Comparison of ENCODE assay signal across 19 cellular contexts in the genomic region with DNA sequence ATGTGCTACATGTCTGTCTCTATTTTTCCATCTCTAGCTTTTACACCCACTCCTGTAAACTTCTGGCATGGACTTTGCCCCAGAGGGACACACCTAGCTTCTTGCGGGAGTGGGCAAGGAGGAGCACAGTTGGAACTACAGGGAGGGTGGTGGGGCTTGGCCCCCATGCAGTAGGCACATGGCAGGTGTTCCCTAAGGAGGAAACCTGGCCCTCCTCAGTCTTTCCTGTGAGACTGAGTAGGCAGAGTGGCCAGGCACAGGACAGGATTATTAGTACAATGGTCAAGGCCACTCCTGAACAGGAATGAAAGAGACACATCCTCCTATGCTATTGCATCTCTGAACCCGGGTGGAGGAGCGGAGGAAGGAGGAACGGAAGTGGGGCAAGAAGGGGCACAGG. TPM values are rescaled to one million over a fixed set of nuclear protein-coding genes. Genes with fewer than 3 reads are reported as not detected.
A peak's percentile ranks its signal among the peaks of the same experiment; 100 is the strongest.
DNase-seq lines count a peak whose midpoint lies in the region; ATAC-seq, FAIRE-seq and TF ChIP-seq lines count a peak whose summit lies in the region.
"Had no signal": no experiment of that assay in that cellular context is flagged by ENCODE, and none has a peak within 500 bp of the region (broad histone marks: within the 10 kb centered on the region; RNA-seq: fewer than 3 reads in every experiment).

No MANE protein-coding gene starts in this region.

- peak; percentile 69 for ATAC-seq in HepG2
- no peak for ATAC-seq in right lobe of liver
- ATAC-seq in activated T-helper 17 cell treated with anti-CD3 and anti-CD28 coated beads, Interleukin-2, amount 50 U/mL, for 72 hours (replicated peaks), result no peak
- ATAC-seq in pancreas, result no peak

- H2AFZ ChIP-seq in HepG2 (ENCODE audit: low read length), result no peak overlapping the region
- H2AFZ ChIP-seq: GM23248 had no signal

- no peak for TF ChIP-seq POLR2A in HepG2 (IDR thresholded peaks at IDR 0.05; ENCODE audit: insufficient read depth in 1 of 2, low read depth in 2 of 2, low read length in 2 of 2)
- TF ChIP-seq POLR2A in right lobe of liver (IDR thresholded peaks at IDR 0.05), result no peak
- no peak for TF ChIP-seq POLR2A in erythroblast (IDR thresholded peaks at IDR 0.05; ENCODE audit: low read length)

- H3K27me3 ChIP-seq in HepG2 (ENCODE audit: control insufficient read depth in 1 of 2, insufficient read depth in 2 of 2, low read length in 2 of 2), result no peaks in the 10 kb centered on the region
- no peaks in the 10 kb centered on the region for H3K27me3 ChIP-seq in right lobe of liver
- no peaks in the 10 kb centered on the region for H3K27me3 ChIP-seq in mucosa of rectum (ENCODE audit: control insufficient read depth in 2 of 2, insufficient read depth in 2 of 2, low read length in 2 of 2)
- H3K27me3 ChIP-seq in BE2C, result no peaks in the 10 kb centered on the region
- no peaks in the 10 kb centered on the region for H3K27me3 ChIP-seq in pancreas

- peak overlapping the region; percentile 86 for H3K27ac Mint-ChIP-seq in activated T-helper 17 cell treated with anti-CD3 and anti-CD28 coated beads, Interleukin-2, amount 50 U/mL, for 72 hours
- H3K27ac Mint-ChIP-seq in type B pancreatic cell, result peak overlapping the region; percentile 40
- H3K27ac Mint-ChIP-seq: CD4-positive, alpha-beta T cell had no signal

- H3K9me3 Mint-ChIP-seq in activated T-helper 17 cell treated with anti-CD3 and anti-CD28 coated beads, Interleukin-2, amount 50 U/mL, for 72 hours, result no peaks in the 10 kb centered on the region
- no peaks in the 10 kb centered on the region for H3K9me3 Mint-ChIP-seq in type B pancreatic cell
- H3K9me3 Mint-ChIP-seq: CD4-positive, alpha-beta T cell had no signal

- H3K4me1 ChIP-seq in HepG2 (ENCODE audit: insufficient read depth, low read length), result peaks cover 38% of the 10 kb centered on the region
- no peaks in the 10 kb centered on the region for H3K4me1 ChIP-seq in right lobe of liver
- peaks cover 29 to 40% of the 10 kb centered on the region in 2 donors for H3K4me1 ChIP-seq in mucosa of rectum (ENCODE audit: control insufficient read depth in 2 of 2, insufficient read depth in 2 of 2, low read length in 2 of 2)
- H3K4me1 ChIP-seq in BE2C, result no peaks in the 10 kb centered on the region
- no peaks in the 10 kb centered on the region for H3K4me1 ChIP-seq in pancreas

- H3K27ac ChIP-seq in HepG2 (ENCODE audit: extremely low read length, insufficient read depth, low read length), result no peak overlapping the region
- no peak overlapping the region for H3K27ac ChIP-seq in right lobe of liver
- peak overlapping the region; percentile 78 to 86 for H3K27ac ChIP-seq in mucosa of rectum (ENCODE audit: low read depth in 2 of 2, low read length in 2 of 2)
- H3K27ac ChIP-seq in pancreas, result no peak overlapping the region
- H3K27ac ChIP-seq: GM23248 had no signal

- no peaks in the 10 kb centered on the region for H3K36me3 ChIP-seq in HepG2 (replicated peaks in 1 of 2; ENCODE audit: control insufficient read depth in 1 of 2, insufficient read depth in 2 of 2, low read length in 2 of 2)
- no peaks in the 10 kb centered on the region for H3K36me3 ChIP-seq in right lobe of liver
- H3K36me3 ChIP-seq in mucosa of rectum (ENCODE audit: control insufficient read depth in 2 of 2, insufficient read depth in 2 of 2, low read length in 2 of 2), result peaks cover 8 to 12% of the 10 kb centered on the region in 2 donors
- no peaks in the 10 kb centered on the region for H3K36me3 ChIP-seq in BE2C
- H3K36me3 ChIP-seq in pancreas, result no peaks in the 10 kb centered on the region

- TF ChIP-seq EP300 in HepG2 (IDR thresholded peaks at IDR 0.05; ENCODE audit: low read depth in 2 of 2, low read length in 2 of 2) (no peak), HepG2 (CRISPR knock-in tag; IDR thresholded peaks at IDR 0.05; ENCODE audit: borderline replicate concordance) (no peak)

- TF ChIP-seq CTCF in HepG2 (CRISPR knock-in tag; IDR thresholded peaks at IDR 0.05) (no peak), right lobe of liver (IDR thresholded peaks at IDR 0.05) (no peak), type B pancreatic cell (conservative IDR thresholded peaks at IDR 0.05) (no peak), BE2C (IDR thresholded peaks at IDR 0.05; ENCODE audit: low read depth, low read length) (no peak), pancreas (IDR thresholded peaks at IDR 0.05) (no peak)

- H3K79me2 ChIP-seq in HepG2 (ENCODE audit: insufficient read depth, low read length), result no peaks in the 10 kb centered on the region

- BruUV-seq in HepG2 (replicated peaks; lab: Mats Ljungman, UMichigan), result no TSS peak

- no peaks in the 10 kb centered on the region for H4K20me1 ChIP-seq in HepG2 (ENCODE audit: insufficient read depth, low read length)

- DNase-seq in HepG2 (ENCODE audit: low spot score), result peak; percentile 9
- DNase-seq in right lobe of liver, result no peak
- no peak for DNase-seq in type B pancreatic cell (ENCODE audit: extremely low spot score, unreplicated experiment)
- no peak for DNase-seq in erythroblast (lab: John Stamatoyannopoulos, UW)
- no peak for DNase-seq in BE2C
- no peak for DNase-seq in pancreas
- DNase-seq: CD4-positive, alpha-beta T cell; GF-D8; KBM-7; MM.1S; NCI-H187 treated with DMSO at 0.1 percent for 48 hours; NCI-H2171; NCI-H510A; SIG-M5 had no signal

- H3K27me3 Mint-ChIP-seq in activated T-helper 17 cell treated with anti-CD3 and anti-CD28 coated beads, Interleukin-2, amount 50 U/mL, for 72 hours, result no peaks in the 10 kb centered on the region
- peaks cover 50% of the 10 kb centered on the region for H3K27me3 Mint-ChIP-seq in type B pancreatic cell
- H3K27me3 Mint-ChIP-seq: CD4-positive, alpha-beta T cell had no signal

- no peak overlapping the region for H3K4me3 Mint-ChIP-seq in activated T-helper 17 cell treated with anti-CD3 and anti-CD28 coated beads, Interleukin-2, amount 50 U/mL, for 72 hours
- H3K4me3 Mint-ChIP-seq in type B pancreatic cell, result peak overlapping the region; percentile 70
- H3K4me3 Mint-ChIP-seq: CD4-positive, alpha-beta T cell had no signal

- H3K36me3 Mint-ChIP-seq in activated T-helper 17 cell treated with anti-CD3 and anti-CD28 coated beads, Interleukin-2, amount 50 U/mL, for 72 hours (ENCODE audit: low read depth), result no peaks in the 10 kb centered on the region
- H3K36me3 Mint-ChIP-seq in type B pancreatic cell, result peaks cover 6% of the 10 kb centered on the region

- H3K9me3 ChIP-seq in HepG2 (ENCODE audit: low read length), result no peaks in the 10 kb centered on the region
- no peaks in the 10 kb centered on the region for H3K9me3 ChIP-seq in right lobe of liver
- H3K9me3 ChIP-seq in mucosa of rectum (ENCODE audit: control insufficient read depth in 2 of 2, low read length in 2 of 2), result no peaks in the 10 kb centered on the region
- no peaks in the 10 kb centered on the region for H3K9me3 ChIP-seq in BE2C
- no peaks in the 10 kb centered on the region for H3K9me3 ChIP-seq in pancreas

- H3K9ac ChIP-seq in HepG2 (ENCODE audit: insufficient read depth, low read depth, low read length) (no peak overlapping the region), mucosa of rectum (ENCODE audit: low read depth in 1 of 2, low read length in 2 of 2) (peak overlapping the region; percentile 74 to 77)
- H3K9ac ChIP-seq: GM23248 had no signal

- TF ChIP-seq RAD21 in HepG2 (CRISPR knock-in tag; IDR thresholded peaks at IDR 0.05), result no peak

- CTCF ChIA-PET in HepG2 (lab: Yijun Ruan, JAX; ENCODE audit: low intra/inter-chr PET ratio, low total read pairs), result no interaction called here

- peaks cover 33% of the 10 kb centered on the region for H3K4me1 Mint-ChIP-seq in activated T-helper 17 cell treated with anti-CD3 and anti-CD28 coated beads, Interleukin-2, amount 50 U/mL, for 72 hours
- no peaks in the 10 kb centered on the region for H3K4me1 Mint-ChIP-seq in type B pancreatic cell (ENCODE audit: unreplicated experiment)

- 8% methylated on average over 4 of the region's 4 CpGs for WGBS in HepG2 (ENCODE audit: low lambda C conversion rate)
- WGBS in right lobe of liver (ENCODE audit: insufficient coverage, low coverage, low lambda C conversion rate, missing lambda C conversion rate), result 40% methylated on average over 3 of the region's 4 CpGs
- WGBS in pancreas, 2 donors, result 59 to 79% methylated on average over 4 of the region's 4 CpGs

- intact Hi-C loops in HepG2 (cut with micrococcal nuclease; ENCODE audit: unreplicated experiment), result no loop called here
- intact Hi-C loops in right lobe of liver (cut with DNase I), result no loop called here
- intact Hi-C loops in pancreas (cut with DNase I), result no loop called here

- peak; percentile 8 for FAIRE-seq in HepG2 (lab: Jason Lieb, UNC)
- no peak for FAIRE-seq in pancreas (lab: Jason Lieb, UNC)

- POLR2A ChIA-PET in HepG2 (lab: Yijun Ruan, JAX), result interaction anchor here (0.8 to 2.6 kb wide), 7 partner anchors 10 to 63 kb away, joined by 3 to 11 read pairs (median 5); a partner anchor contains a TSS

- H3K4me3 ChIP-seq in HepG2 (replicated peaks in 1 of 3; ENCODE audit: insufficient read depth in 1 of 3, low read depth in 2 of 3, low read length in 3 of 3) (peak overlapping the region; percentile 43 to 54 (median 49); a peak in 5 of 6 replicates), right lobe of liver (no peak overlapping the region), mucosa of rectum (ENCODE audit: low read length in 2 of 2) (peak overlapping the region; percentile 83 to 84), BE2C (ENCODE audit: low read depth, low read length) (no peak overlapping the region), pancreas (no peak overlapping the region)
- H3K4me3 ChIP-seq: GM23248 had no signal

- in situ Hi-C loops in HepG2 (cut with HindIII; ENCODE audit: extremely low pct_ligation_motif_present, low pct_unique_long_range_greater_than_20kb), result no loop called here

- H3K4me2 ChIP-seq in HepG2 (ENCODE audit: low read depth, low read length), result peak overlapping the region; percentile 83

RNA-seq across cellular contexts. Expression of a gene that starts 0.9 kb away (rescaled TPM):
- total RNA-seq in HepG2 (2016; rRNA removed; fragmentation: Illumina TruSeq; extraction: Trizol) (5.3 TPM in 2 replicates), right lobe of liver (1 to 10 TPM in 1 of 6 experiments, under 1 TPM in 4, not detected in 1; 0.27 to 1.9 (median 0.68) TPM), type B pancreatic cell (ENCODE audit: low replicate concordance) (4.3 and 19.4 TPM in 2 replicates), pancreas (under 1 TPM in 5 of 6 donors, not detected in 1; 0.22 to 0.65 (median 0.47) TPM)
- total RNA-seq in HepG2 (2016; cell fraction: cytosol; rRNA removed; fragmentation: Illumina TruSeq; extraction: Trizol; ENCODE audit: low read depth), result 0.61 and 0.62 TPM in 2 replicates
- total RNA-seq in HepG2 (2016; cell fraction: insoluble cytoplasmic fraction; rRNA removed; fragmentation: Illumina TruSeq; extraction: Trizol), result 2.6 and 4.1 TPM in 2 replicates
- total RNA-seq in HepG2 (2016; cell fraction: membrane; rRNA removed; fragmentation: Illumina TruSeq; extraction: Trizol), result 0.69 and 0.71 TPM in 2 replicates
- total RNA-seq in HepG2 (2016; cell fraction: nucleus; rRNA removed; fragmentation: Illumina TruSeq; extraction: Trizol), result 2.9 and 4.9 TPM in 2 replicates
- polyA plus RNA-seq in HepG2 (2011; rRNA removed) (6.0 and 10.6 TPM in 2 replicates), pancreas (under 1 TPM; 0.15 to 0.47 TPM)
- 2.8 and 3.1 TPM in 2 replicates for polyA plus RNA-seq in HepG2 (2011; cell fraction: cytosol; rRNA removed)
- 26.7 and 34.0 TPM in 2 replicates for polyA plus RNA-seq in HepG2 (2011; cell fraction: nucleus; rRNA removed)
- 6.9 and 13.6 TPM in 2 replicates for polyA plus RNA-seq in HepG2 (2012)
- 0.20 and 0.40 TPM in 2 replicates for polyA plus RNA-seq in HepG2 (2016; cell fraction: cytosol; fragmentation: Illumina TruSeq; extraction: Trizol; ENCODE audit: low read depth)
- 2.6 TPM in 2 replicates for polyA plus RNA-seq in HepG2 (2016; cell fraction: insoluble cytoplasmic fraction; fragmentation: Illumina TruSeq; extraction: Trizol; ENCODE audit: low read depth)
- polyA plus RNA-seq in HepG2 (2016; cell fraction: membrane; fragmentation: Illumina TruSeq; extraction: Trizol; ENCODE audit: low read depth), result 0.34 and 1.5 TPM in 2 replicates
- 7.9 and 10.3 TPM in 2 replicates for polyA plus RNA-seq in HepG2 (2016; cell fraction: nucleus; fragmentation: Illumina TruSeq; extraction: Trizol; ENCODE audit: insufficient read depth, low read depth)
- polyA minus RNA-seq in HepG2 (2011; rRNA and poly(A)+ RNA removed; ENCODE audit: low replicate concordance), result 0.28 and 14.9 TPM in 2 replicates
- polyA minus RNA-seq in HepG2 (2011; cell fraction: cytosol; rRNA and poly(A)+ RNA removed), result 2.3 and 3.9 TPM in 2 replicates
- polyA minus RNA-seq in HepG2 (2011; cell fraction: nucleus; rRNA and poly(A)+ RNA removed), result 11.2 and 13.8 TPM in 2 replicates
- total RNA-seq in activated T-helper 17 cell treated with anti-CD3 and anti-CD28 coated beads, Interleukin-2, amount 50 U/mL, for 72 hours, result 1 to 10 TPM; 2.1 to 5.1 TPM
- polyA plus RNA-seq in BE2C (2012; ENCODE audit: insufficient read depth, insufficient read length, low read depth), result not detected
- total RNA-seq: GM23248, RPMI7951 had no signal
- polyA plus RNA-seq: GM23248 had no signal

RNA-seq across cellular contexts. Expression of a gene that starts 29.5 kb away (rescaled TPM):
- total RNA-seq in HepG2 (2016; rRNA removed; fragmentation: Illumina TruSeq; extraction: Trizol), result 8.3 and 12.9 TPM in 2 replicates
- total RNA-seq in HepG2 (2016; cell fraction: cytosol; rRNA removed; fragmentation: Illumina TruSeq; extraction: Trizol; ENCODE audit: low read depth), result 1.1 and 1.5 TPM in 2 replicates
- 8.4 and 12.6 TPM in 2 replicates for total RNA-seq in HepG2 (2016; cell fraction: insoluble cytoplasmic fraction; rRNA removed; fragmentation: Illumina TruSeq; extraction: Trizol)
- 3.9 and 4.4 TPM in 2 replicates for total RNA-seq in HepG2 (2016; cell fraction: membrane; rRNA removed; fragmentation: Illumina TruSeq; extraction: Trizol)
- 18.4 and 20.1 TPM in 2 replicates for total RNA-seq in HepG2 (2016; cell fraction: nucleus; rRNA removed; fragmentation: Illumina TruSeq; extraction: Trizol)
- 7.4 and 11.4 TPM in 2 replicates for polyA plus RNA-seq in HepG2 (2011; rRNA removed)
- 4.1 and 4.8 TPM in 2 replicates for polyA plus RNA-seq in HepG2 (2011; cell fraction: cytosol; rRNA removed)
- 14.3 and 15.1 TPM in 2 replicates for polyA plus RNA-seq in HepG2 (2011; cell fraction: nucleus; rRNA removed)
- 4.5 and 6.4 TPM in 2 replicates for polyA plus RNA-seq in HepG2 (2012)
- 0.51 and 0.62 TPM in 2 replicates for polyA plus RNA-seq in HepG2 (2016; cell fraction: cytosol; fragmentation: Illumina TruSeq; extraction: Trizol; ENCODE audit: low read depth)
- 5.7 and 6.0 TPM in 2 replicates for polyA plus RNA-seq in HepG2 (2016; cell fraction: insoluble cytoplasmic fraction; fragmentation: Illumina TruSeq; extraction: Trizol; ENCODE audit: low read depth)
- 1.6 and 1.9 TPM in 2 replicates for polyA plus RNA-seq in HepG2 (2016; cell fraction: membrane; fragmentation: Illumina TruSeq; extraction: Trizol; ENCODE audit: low read depth)
- polyA plus RNA-seq in HepG2 (2016; cell fraction: nucleus; fragmentation: Illumina TruSeq; extraction: Trizol; ENCODE audit: insufficient read depth, low read depth), result 24.7 and 25.8 TPM in 2 replicates
- polyA minus RNA-seq in HepG2 (2011; rRNA and poly(A)+ RNA removed; ENCODE audit: low replicate concordance), result 11.6 and 44.1 TPM in 2 replicates
- polyA minus RNA-seq in HepG2 (2011; cell fraction: cytosol; rRNA and poly(A)+ RNA removed), result 3.4 and 5.6 TPM in 2 replicates
- polyA minus RNA-seq in HepG2 (2011; cell fraction: nucleus; rRNA and poly(A)+ RNA removed), result 11.1 and 11.2 TPM in 2 replicates
- total RNA-seq in right lobe of liver, result 1 to 10 TPM; 3.8 to 6.2 (median 4.8) TPM
- total RNA-seq in activated T-helper 17 cell treated with anti-CD3 and anti-CD28 coated beads, Interleukin-2, amount 50 U/mL, for 72 hours, result 100 to 1,000 TPM in 1 of 2 donors, 10 to 100 TPM in 1; 62.3 to 117 TPM
- total RNA-seq in type B pancreatic cell (ENCODE audit: low replicate concordance), result 17.4 and 32.0 TPM in 2 replicates
- polyA plus RNA-seq in BE2C (2012; ENCODE audit: insufficient read depth, insufficient read length, low read depth), result 5.8 TPM
- total RNA-seq in pancreas, result 1 to 10 TPM; 3.2 to 5.7 (median 4.0) TPM
- polyA plus RNA-seq in pancreas, result 1 to 10 TPM; 1.1 to 2.4 TPM

RNA-seq across cellular contexts. Expression of a gene that starts 32.7 kb away (rescaled TPM):
- total RNA-seq in HepG2 (2016; rRNA removed; fragmentation: Illumina TruSeq; extraction: Trizol), result 0.15 TPM in 1 of 2 replicates, not detected in the other
- not detected in 2 replicates for total RNA-seq in HepG2 (2016; cell fraction: cytosol; rRNA removed; fragmentation: Illumina TruSeq; extraction: Trizol; ENCODE audit: low read depth)
- total RNA-seq in HepG2 (2016; cell fraction: insoluble cytoplasmic fraction; rRNA removed; fragmentation: Illumina TruSeq; extraction: Trizol), result 0.19 TPM in 1 of 2 replicates, not detected in the other
- total RNA-seq in HepG2 (2016; cell fraction: membrane; rRNA removed; fragmentation: Illumina TruSeq; extraction: Trizol), result not detected in 2 replicates
- not detected in 2 replicates for total RNA-seq in HepG2 (2016; cell fraction: nucleus; rRNA removed; fragmentation: Illumina TruSeq; extraction: Trizol)
- 0.13 and 0.25 TPM in 2 replicates for polyA plus RNA-seq in HepG2 (2011; rRNA removed)
- 0.14 TPM in 1 of 2 replicates, not detected in the other for polyA plus RNA-seq in HepG2 (2011; cell fraction: cytosol; rRNA removed)
- 0.59 and 0.64 TPM in 2 replicates for polyA plus RNA-seq in HepG2 (2011; cell fraction: nucleus; rRNA removed)
- 0.21 TPM in 1 of 2 replicates, not detected in the other for polyA plus RNA-seq in HepG2 (2012)
- polyA plus RNA-seq in HepG2 (2016; cell fraction: cytosol; fragmentation: Illumina TruSeq; extraction: Trizol; ENCODE audit: low read depth), result not detected in 2 replicates
- 0.43 TPM in 1 of 2 replicates, not detected in the other for polyA plus RNA-seq in HepG2 (2016; cell fraction: insoluble cytoplasmic fraction; fragmentation: Illumina TruSeq; extraction: Trizol; ENCODE audit: low read depth)
- polyA plus RNA-seq in HepG2 (2016; cell fraction: membrane; fragmentation: Illumina TruSeq; extraction: Trizol; ENCODE audit: low read depth), result not detected in 2 replicates
- polyA plus RNA-seq in HepG2 (2016; cell fraction: nucleus; fragmentation: Illumina TruSeq; extraction: Trizol; ENCODE audit: insufficient read depth, low read depth), result 1.00 TPM in 1 of 2 replicates, not detected in the other
- polyA minus RNA-seq in HepG2 (2011; rRNA and poly(A)+ RNA removed; ENCODE audit: low replicate concordance), result not detected in 2 replicates
- polyA minus RNA-seq in HepG2 (2011; cell fraction: cytosol; rRNA and poly(A)+ RNA removed), result not detected in 2 replicates
- not detected in 2 replicates for polyA minus RNA-seq in HepG2 (2011; cell fraction: nucleus; rRNA and poly(A)+ RNA removed)
- total RNA-seq in right lobe of liver, result not detected
- total RNA-seq in activated T-helper 17 cell treated with anti-CD3 and anti-CD28 coated beads, Interleukin-2, amount 50 U/mL, for 72 hours, result 1 to 10 TPM in 1 of 2 donors, not detected in 1; 1.5 TPM
- total RNA-seq in type B pancreatic cell (ENCODE audit: low replicate concordance), result 2.9 and 3.1 TPM in 2 replicates
- polyA plus RNA-seq in BE2C (2012; ENCODE audit: insufficient read depth, insufficient read length, low read depth), result 1.8 TPM
- total RNA-seq in pancreas, result not detected
- 1 to 10 TPM in 1 of 2 donors, under 1 TPM in 1; 0.23 to 4.4 TPM for polyA plus RNA-seq in pancreas
- total RNA-seq: A673; CD4-positive, alpha-beta T cell; GM23248; RPMI7951 had no signal
- polyA plus RNA-seq: GM23248 had no signal

RNA-seq across cellular contexts. Expression of a gene that starts 39.9 kb away (rescaled TPM):
- total RNA-seq in HepG2 (2016; rRNA removed; fragmentation: Illumina TruSeq; extraction: Trizol) (11.0 and 11.7 TPM in 2 replicates), right lobe of liver (10 to 100 TPM in 2 of 6 experiments, 1 to 10 TPM in 4; 6.1 to 13.1 (median 8.9) TPM), type B pancreatic cell (ENCODE audit: low replicate concordance) (48.3 and 49.7 TPM in 2 replicates), pancreas (10 to 100 TPM in 1 of 6 donors, 1 to 10 TPM in 5; 2.1 to 12.9 (median 4.6) TPM)
- total RNA-seq in HepG2 (2016; cell fraction: cytosol; rRNA removed; fragmentation: Illumina TruSeq; extraction: Trizol; ENCODE audit: low read depth), result 3.0 and 3.6 TPM in 2 replicates
- total RNA-seq in HepG2 (2016; cell fraction: insoluble cytoplasmic fraction; rRNA removed; fragmentation: Illumina TruSeq; extraction: Trizol), result 11.0 and 11.7 TPM in 2 replicates
- total RNA-seq in HepG2 (2016; cell fraction: membrane; rRNA removed; fragmentation: Illumina TruSeq; extraction: Trizol), result 6.6 and 6.9 TPM in 2 replicates
- total RNA-seq in HepG2 (2016; cell fraction: nucleus; rRNA removed; fragmentation: Illumina TruSeq; extraction: Trizol), result 5.9 and 6.3 TPM in 2 replicates
- polyA plus RNA-seq in HepG2 (2011; rRNA removed) (12.9 and 17.5 TPM in 2 replicates), pancreas (10 to 100 TPM in 1 of 2 donors, 1 to 10 TPM in 1; 5.8 to 21.3 TPM)
- polyA plus RNA-seq in HepG2 (2011; cell fraction: cytosol; rRNA removed), result 11.8 and 13.8 TPM in 2 replicates
- 15.3 and 15.9 TPM in 2 replicates for polyA plus RNA-seq in HepG2 (2011; cell fraction: nucleus; rRNA removed)
- 8.1 and 11.0 TPM in 2 replicates for polyA plus RNA-seq in HepG2 (2012)
- 1.9 and 2.1 TPM in 2 replicates for polyA plus RNA-seq in HepG2 (2016; cell fraction: cytosol; fragmentation: Illumina TruSeq; extraction: Trizol; ENCODE audit: low read depth)
- polyA plus RNA-seq in HepG2 (2016; cell fraction: insoluble cytoplasmic fraction; fragmentation: Illumina TruSeq; extraction: Trizol; ENCODE audit: low read depth), result 11.1 and 11.2 TPM in 2 replicates
- 4.3 and 4.7 TPM in 2 replicates for polyA plus RNA-seq in HepG2 (2016; cell fraction: membrane; fragmentation: Illumina TruSeq; extraction: Trizol; ENCODE audit: low read depth)
- polyA plus RNA-seq in HepG2 (2016; cell fraction: nucleus; fragmentation: Illumina TruSeq; extraction: Trizol; ENCODE audit: insufficient read depth, low read depth), result 14.2 and 14.8 TPM in 2 replicates
- 19.1 and 23.7 TPM in 2 replicates for polyA minus RNA-seq in HepG2 (2011; rRNA and poly(A)+ RNA removed; ENCODE audit: low replicate concordance)
- polyA minus RNA-seq in HepG2 (2011; cell fraction: cytosol; rRNA and poly(A)+ RNA removed), result 9.8 and 9.9 TPM in 2 replicates
- 5.2 and 7.7 TPM in 2 replicates for polyA minus RNA-seq in HepG2 (2011; cell fraction: nucleus; rRNA and poly(A)+ RNA removed)
- total RNA-seq in activated T-helper 17 cell treated with anti-CD3 and anti-CD28 coated beads, Interleukin-2, amount 50 U/mL, for 72 hours, result 10 to 100 TPM; 20.6 to 61.4 TPM
- 24.8 TPM for polyA plus RNA-seq in BE2C (2012; ENCODE audit: insufficient read depth, insufficient read length, low read depth)

RNA-seq across cellular contexts. Expression of a gene that starts 42.7 kb away (rescaled TPM):
- total RNA-seq in HepG2 (2016; rRNA removed; fragmentation: Illumina TruSeq; extraction: Trizol), result 6.5 and 8.1 TPM in 2 replicates
- total RNA-seq in HepG2 (2016; cell fraction: cytosol; rRNA removed; fragmentation: Illumina TruSeq; extraction: Trizol; ENCODE audit: low read depth), result 0.79 and 0.91 TPM in 2 replicates
- 6.5 and 7.2 TPM in 2 replicates for total RNA-seq in HepG2 (2016; cell fraction: insoluble cytoplasmic fraction; rRNA removed; fragmentation: Illumina TruSeq; extraction: Trizol)
- total RNA-seq in HepG2 (2016; cell fraction: membrane; rRNA removed; fragmentation: Illumina TruSeq; extraction: Trizol), result 3.6 and 4.0 TPM in 2 replicates
- total RNA-seq in HepG2 (2016; cell fraction: nucleus; rRNA removed; fragmentation: Illumina TruSeq; extraction: Trizol), result 5.7 and 6.7 TPM in 2 replicates
- polyA plus RNA-seq in HepG2 (2011; rRNA removed), result 6.4 and 6.9 TPM in 2 replicates
- polyA plus RNA-seq in HepG2 (2011; cell fraction: cytosol; rRNA removed), result 4.9 and 5.8 TPM in 2 replicates
- 7.9 and 8.5 TPM in 2 replicates for polyA plus RNA-seq in HepG2 (2011; cell fraction: nucleus; rRNA removed)
- 4.4 and 4.7 TPM in 2 replicates for polyA plus RNA-seq in HepG2 (2012)
- polyA plus RNA-seq in HepG2 (2016; cell fraction: cytosol; fragmentation: Illumina TruSeq; extraction: Trizol; ENCODE audit: low read depth), result 0.19 and 0.26 TPM in 2 replicates
- polyA plus RNA-seq in HepG2 (2016; cell fraction: insoluble cytoplasmic fraction; fragmentation: Illumina TruSeq; extraction: Trizol; ENCODE audit: low read depth), result 4.5 and 5.7 TPM in 2 replicates
- polyA plus RNA-seq in HepG2 (2016; cell fraction: membrane; fragmentation: Illumina TruSeq; extraction: Trizol; ENCODE audit: low read depth), result 1.3 and 1.5 TPM in 2 replicates
- 7.1 and 8.3 TPM in 2 replicates for polyA plus RNA-seq in HepG2 (2016; cell fraction: nucleus; fragmentation: Illumina TruSeq; extraction: Trizol; ENCODE audit: insufficient read depth, low read depth)
- polyA minus RNA-seq in HepG2 (2011; rRNA and poly(A)+ RNA removed; ENCODE audit: low replicate concordance), result 10.0 and 11.4 TPM in 2 replicates
- 6.2 and 6.7 TPM in 2 replicates for polyA minus RNA-seq in HepG2 (2011; cell fraction: cytosol; rRNA and poly(A)+ RNA removed)
- polyA minus RNA-seq in HepG2 (2011; cell fraction: nucleus; rRNA and poly(A)+ RNA removed), result 8.6 and 10.3 TPM in 2 replicates
- 1 to 10 TPM; 1.8 to 3.7 (median 3.3) TPM for total RNA-seq in right lobe of liver
- 1 to 10 TPM; 4.2 to 4.7 TPM for total RNA-seq in activated T-helper 17 cell treated with anti-CD3 and anti-CD28 coated beads, Interleukin-2, amount 50 U/mL, for 72 hours
- 13.2 and 18.1 TPM in 2 replicates for total RNA-seq in type B pancreatic cell (ENCODE audit: low replicate concordance)
- 16.8 TPM for polyA plus RNA-seq in BE2C (2012; ENCODE audit: insufficient read depth, insufficient read length, low read depth)
- 1 to 10 TPM; 2.4 to 4.3 (median 2.8) TPM for total RNA-seq in pancreas
- polyA plus RNA-seq in pancreas, result 1 to 10 TPM; 1.5 to 1.9 TPM

Comparison
In these comparisons a context has a peak if more than half of its experiments do, and no peak if none do; other contexts are left out.
1. H3K4me3 ChIP-seq: peak in HepG2 (3 of 3) and mucosa of rectum (2 of 2); none in right lobe of liver (0 of 3), BE2C (single experiment) and pancreas (0 of 4).
2. H3K27ac ChIP-seq: peak in mucosa of rectum (2 of 2); none in HepG2 (single experiment), right lobe of liver (0 of 3) and pancreas (0 of 4).